Comparison of ENCODE assay signal across 1 cellular context in the genomic region with DNA sequence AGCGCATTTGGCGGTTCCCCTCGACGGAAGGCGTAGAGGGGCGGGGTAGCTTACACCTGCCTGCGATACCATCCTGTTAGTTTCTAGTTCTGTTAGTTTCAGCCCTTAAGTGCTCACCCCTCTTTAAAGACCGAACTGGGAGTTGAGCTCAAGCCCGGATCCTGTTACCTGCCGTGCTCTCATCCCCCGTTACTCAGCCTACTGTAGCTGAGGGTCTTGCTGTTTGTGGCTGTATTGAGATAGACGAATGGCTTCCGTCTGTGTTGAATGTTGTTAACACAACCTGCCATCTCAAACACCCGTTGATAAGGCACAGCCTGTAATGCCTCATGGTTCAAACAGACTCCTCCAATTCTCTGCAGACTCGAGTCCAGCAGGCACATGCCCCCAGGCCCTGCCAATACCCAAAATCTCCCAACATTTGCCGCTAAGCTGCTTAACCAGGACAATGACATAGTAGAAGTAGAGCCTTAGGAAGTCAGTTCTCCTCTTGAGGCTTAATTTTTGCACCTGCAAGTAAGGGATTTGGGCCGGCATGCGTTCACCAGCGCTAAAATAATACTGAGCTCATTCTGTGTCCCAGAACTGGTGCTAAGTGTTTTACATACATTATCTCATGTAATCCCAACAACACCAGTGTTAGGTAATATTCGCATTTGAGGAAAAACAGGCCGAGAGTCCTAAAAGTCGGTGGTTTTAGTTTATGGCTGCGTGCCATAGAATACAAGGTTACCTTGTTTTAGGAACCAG.
TF ChIP-seq lines count a peak whose summit lies in the region.

No MANE protein-coding gene starts in this region.

TF ChIP-seq in GM12878, 131 proteins besides CTCF, POLR2A, EP300 and RAD21 (continued from another document):
- TF ChIP-seq SIN3A (IDR thresholded peaks at IDR 0.05; ENCODE audit: low read depth, low read length) (peak; percentile 25; the same call in 1 of the 2 replicates), PML (IDR thresholded peaks at IDR 0.05; ENCODE audit: low read length) (0 out of 2 replicates have a peak, but pooled peaks have one; percentile 6), POU2F2 (IDR thresholded peaks at IDR 0.05; ENCODE audit: borderline replicate concordance, low read depth, low read length) (peak; percentile 11; the same call in 1 of the 3 replicates), POLR2AphosphoS5 (IDR thresholded peaks at IDR 0.05; ENCODE audit: low read length) (peak; percentile 69), CREM (IDR thresholded peaks at IDR 0.05; ENCODE audit: low read depth) (no peak), RUNX3 (IDR thresholded peaks at IDR 0.05; ENCODE audit: low read length) (peak; percentile 22; the same call in 1 of the 2 replicates), NBN (IDR thresholded peaks at IDR 0.05) (peak; percentile 5; the same call in 1 of the 2 replicates), PAX5 (IDR thresholded peaks at IDR 0.05; ENCODE audit: borderline replicate concordance, low read depth, low read length) (0 out of 2 replicates have a peak, but pooled peaks have one; percentile 6)
- TF ChIP-seq, protein P1, sequence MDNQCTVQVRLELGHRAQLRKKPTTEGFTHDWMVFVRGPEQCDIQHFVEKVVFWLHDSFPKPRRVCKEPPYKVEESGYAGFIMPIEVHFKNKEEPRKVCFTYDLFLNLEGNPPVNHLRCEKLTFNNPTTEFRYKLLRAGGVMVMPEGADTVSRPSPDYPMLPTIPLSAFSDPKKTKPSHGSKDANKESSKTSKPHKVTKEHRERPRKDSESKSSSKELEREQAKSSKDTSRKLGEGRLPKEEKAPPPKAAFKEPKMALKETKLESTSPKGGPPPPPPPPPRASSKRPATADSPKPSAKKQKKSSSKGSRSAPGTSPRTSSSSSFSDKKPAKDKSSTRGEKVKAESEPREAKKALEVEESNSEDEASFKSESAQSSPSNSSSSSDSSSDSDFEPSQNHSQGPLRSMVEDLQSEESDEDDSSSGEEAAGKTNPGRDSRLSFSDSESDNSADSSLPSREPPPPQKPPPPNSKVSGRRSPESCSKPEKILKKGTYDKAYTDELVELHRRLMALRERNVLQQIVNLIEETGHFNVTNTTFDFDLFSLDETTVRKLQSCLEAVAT (IDR thresholded peaks at IDR 0.05) = peak; percentile 63; the same call in 1 of the 2 replicates
- TF ChIP-seq, protein P2, sequence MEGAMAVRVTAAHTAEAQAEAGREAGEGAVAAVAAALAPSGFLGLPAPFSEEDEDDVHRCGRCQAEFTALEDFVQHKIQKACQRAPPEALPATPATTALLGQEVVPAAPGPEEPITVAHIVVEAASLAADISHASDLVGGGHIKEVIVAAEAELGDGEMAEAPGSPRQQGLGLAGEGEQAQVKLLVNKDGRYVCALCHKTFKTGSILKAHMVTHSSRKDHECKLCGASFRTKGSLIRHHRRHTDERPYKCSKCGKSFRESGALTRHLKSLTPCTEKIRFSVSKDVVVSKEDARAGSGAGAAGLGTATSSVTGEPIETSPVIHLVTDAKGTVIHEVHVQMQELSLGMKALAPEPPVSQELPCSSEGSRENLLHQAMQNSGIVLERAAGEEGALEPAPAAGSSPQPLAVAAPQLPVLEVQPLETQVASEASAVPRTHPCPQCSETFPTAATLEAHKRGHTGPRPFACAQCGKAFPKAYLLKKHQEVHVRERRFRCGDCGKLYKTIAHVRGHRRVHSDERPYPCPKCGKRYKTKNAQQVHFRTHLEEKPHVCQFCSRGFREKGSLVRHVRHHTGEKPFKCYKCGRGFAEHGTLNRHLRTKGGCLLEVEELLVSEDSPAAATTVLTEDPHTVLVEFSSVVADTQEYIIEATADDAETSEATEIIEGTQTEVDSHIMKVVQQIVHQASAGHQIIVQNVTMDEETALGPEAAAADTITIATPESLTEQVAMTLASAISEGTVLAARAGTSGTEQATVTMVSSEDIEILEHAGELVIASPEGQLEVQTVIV (IDR thresholded peaks at IDR 0.05; ENCODE audit: borderline replicate concordance, partially characterized antibody) = no peak
